In the genomic region with DNA sequence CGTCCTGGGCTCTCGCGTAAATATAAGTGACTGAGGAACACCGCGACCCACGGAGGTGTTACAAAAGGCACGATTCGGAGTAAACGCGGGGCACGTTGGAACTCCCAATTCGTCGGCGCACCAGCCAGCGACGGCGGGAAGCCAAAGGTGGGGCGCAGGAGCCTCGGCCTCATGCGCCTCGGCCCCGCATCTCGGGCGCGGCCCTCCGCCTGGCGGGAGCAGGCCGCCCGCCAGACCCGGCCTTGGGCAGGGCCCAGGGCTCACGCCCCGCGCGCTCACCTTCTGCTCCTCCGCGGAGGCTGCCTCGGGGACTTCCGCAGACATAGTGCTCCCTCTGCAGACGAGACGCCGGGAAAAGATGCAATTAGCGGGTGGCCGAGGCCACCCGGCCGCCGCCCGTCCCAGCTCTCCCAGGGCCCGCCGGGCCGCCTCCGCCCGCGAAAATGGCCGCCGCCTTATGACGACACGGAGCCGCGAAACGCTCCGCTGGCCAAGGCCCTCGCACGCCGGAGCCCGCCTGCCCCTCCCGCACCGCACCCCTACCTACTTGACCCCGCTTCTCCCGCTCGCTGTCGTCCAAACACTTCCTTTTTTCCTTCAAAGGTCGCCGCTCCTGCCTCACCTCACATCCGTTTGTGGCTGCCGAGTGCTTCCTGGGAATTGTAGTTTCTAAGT, we compare ENCODE assay signal across 8 cellular contexts. TPM values are rescaled to one million over a fixed set of nuclear protein-coding genes. Genes with fewer than 3 reads are reported as not detected.
A peak's percentile ranks its signal among the peaks of the same experiment; 100 is the strongest.
DNase-seq lines count a peak whose midpoint lies in the region; ATAC-seq and TF ChIP-seq lines count a peak whose summit lies in the region.

A gene with protein sequence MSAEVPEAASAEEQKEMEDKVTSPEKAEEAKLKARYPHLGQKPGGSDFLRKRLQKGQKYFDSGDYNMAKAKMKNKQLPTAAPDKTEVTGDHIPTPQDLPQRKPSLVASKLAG (minus strand): TSS at position 462 of the 675 bp plus-strand sequence. CDS start 138 bp downstream, at position 324.

- H3K27ac ChIP-seq in ovary (peak within 1 kb of the TSS; percentile 78 to 89), thyroid gland (peak within 1 kb of the TSS; percentile 95 to 100 (median 96))

- DNase-seq in GM10266 (ENCODE audit: extremely low spot score) = peak; percentile 88
- peak; percentile 65 for DNase-seq in NCI-H1048 (lab: John Stamatoyannopoulos, UW)
- peak; percentile 94 for DNase-seq in SKM-1 treated with dmso at 0.1 percent for 144 hours (lab: John Stamatoyannopoulos, UW; ENCODE audit: unreplicated experiment)
- peak; percentile 93 for DNase-seq in glutamatergic neuron
- peak; percentile 84 to 90 (median 86) for DNase-seq in ovary
- peak; percentile 94 to 95 for DNase-seq in thyroid gland

- H3K4me1 ChIP-seq in ovary (ENCODE audit: insufficient read depth) (peaks cover 10% of the 10 kb centered on the region), thyroid gland (peaks cover 29 to 39% of the 10 kb centered on the region in 2 donors)

- H3K4me3 Mint-ChIP-seq in activated naive CD8-positive, alpha-beta T cell = peak within 1 kb of the TSS; percentile 98
- peak within 1 kb of the TSS; percentile 98 for H3K4me3 Mint-ChIP-seq in glutamatergic neuron (ENCODE audit: unreplicated experiment)

- WGBS in ovary, 3 donors = 0 to 1% (median 0%) methylated on average over 64 to 75 of the region's 75 CpGs
- 1% methylated on average over 28 to 34 of the region's 75 CpGs for WGBS in thyroid gland, 2 donors

- H3K4me3 ChIP-seq in ovary = peak within 1 kb of the TSS; percentile 42
- H3K4me3 ChIP-seq in thyroid gland (replicated peaks in 1 of 3) = peak within 1 kb of the TSS; percentile 57 to 72 (median 62)

- peak within 1 kb of the TSS; percentile 99 for H3K27ac Mint-ChIP-seq in activated naive CD8-positive, alpha-beta T cell
- H3K27ac Mint-ChIP-seq in glutamatergic neuron (ENCODE audit: unreplicated experiment) = peak within 1 kb of the TSS; percentile 95

- TF ChIP-seq CTCF in GM10266 (IDR thresholded peaks at IDR 0.05; ENCODE audit: control insufficient read depth, insufficient read depth, low read depth, missing control alignments) (peak; percentile 45), glutamatergic neuron (IDR thresholded peaks at IDR 0.05; ENCODE audit: partially characterized antibody, unreplicated experiment) (no peak), ovary (IDR thresholded peaks at IDR 0.05) (peak in 1 of 3 donors; percentile 9), thyroid gland (IDR thresholded peaks at IDR 0.05) (peak in 2 of 6 experiments; percentile 12 to 35)

- H3K27me3 Mint-ChIP-seq in activated naive CD8-positive, alpha-beta T cell = no peaks in the 10 kb centered on the region
- peaks cover 7% of the 10 kb centered on the region for H3K27me3 Mint-ChIP-seq in glutamatergic neuron (ENCODE audit: unreplicated experiment)

- H3K9me3 ChIP-seq in ovary (no peaks in the 10 kb centered on the region), thyroid gland (no peaks in the 10 kb centered on the region)

- peaks cover 36% of the 10 kb centered on the region for H3K4me1 Mint-ChIP-seq in activated naive CD8-positive, alpha-beta T cell (ENCODE audit: low read depth)
- H3K4me1 Mint-ChIP-seq in glutamatergic neuron (ENCODE audit: low read depth, unreplicated experiment) = peaks cover 10% of the 10 kb centered on the region

- H3K27me3 ChIP-seq in ovary = no peaks in the 10 kb centered on the region
- no peaks in the 10 kb centered on the region for H3K27me3 ChIP-seq in thyroid gland

- H3K9me3 Mint-ChIP-seq in activated naive CD8-positive, alpha-beta T cell (ENCODE audit: low read depth) = peaks cover under 1% of the 10 kb centered on the region
- peaks cover 11% of the 10 kb centered on the region for H3K9me3 Mint-ChIP-seq in glutamatergic neuron (ENCODE audit: unreplicated experiment)

- no peak for TF ChIP-seq EP300 in ovary (IDR thresholded peaks at IDR 0.05)

- H3K36me3 ChIP-seq in ovary (no peaks in the 10 kb centered on the region), thyroid gland (no peaks in the 10 kb centered on the region)

- no peaks in the 10 kb centered on the region for H3K36me3 Mint-ChIP-seq in activated naive CD8-positive, alpha-beta T cell
- H3K36me3 Mint-ChIP-seq in glutamatergic neuron (ENCODE audit: unreplicated experiment) = no peaks in the 10 kb centered on the region

- ATAC-seq in HG02588 (IDR thresholded peaks at IDR 0.05; ENCODE audit: unreplicated experiment) = peak; percentile 63

- peak; percentile 78 for TF ChIP-seq POLR2A in ovary (IDR thresholded peaks at IDR 0.05)
- peak; percentile 33 to 86 for TF ChIP-seq POLR2A in thyroid gland (IDR thresholded peaks at IDR 0.05)

- intact Hi-C loops in ovary (cut with DNase I) = no loop called here
- intact Hi-C loops in thyroid gland (cut with DNase I) = loop anchor here (5.0 to 10.0 kb wide), 2 partner anchors 41 to 106 kb away; a partner anchor contains a TSS

RNA-seq across cellular contexts. Expression of the gene that starts here (rescaled TPM):
- total RNA-seq in glutamatergic neuron (ENCODE audit: unreplicated experiment) (219 TPM), ovary (100 to 1,000 TPM in 5 of 7 donors, 10 to 100 TPM in 2; 71.3 to 158 (median 125) TPM), thyroid gland (100 to 1,000 TPM; 148 to 221 (median 202) TPM)
- 10 to 100 TPM; 37.9 to 85.7 TPM for polyA plus RNA-seq in ovary

Comparison
In these comparisons a context has a peak if more than half of its experiments do, and no peak if none do; other contexts are left out.
1. Peak in every context shown above with its lines: DNase-seq, ATAC-seq, H3K4me3 ChIP-seq and H3K27ac ChIP-seq.